9 cellular contexts compared by ENCODE assay signal in genomic region chr7:73005356-73005692, GRCh38. TPM values are rescaled to one million over a fixed set of nuclear protein-coding genes. Genes with fewer than 3 reads are reported as not detected.
DNase-seq lines count a peak whose midpoint lies in the region; ATAC-seq, FAIRE-seq and TF ChIP-seq lines count a peak whose summit lies in the region.
"Not testable (repeated sequence)": the region's sequence is repeated elsewhere in the genome, so short reads cannot be mapped to it uniquely, and the experiment has no call there.
"Had no signal": no experiment of that assay in that cellular context is flagged by ENCODE, and none has a peak within 500 bp of the region (broad histone marks: within the 10 kb centered on the region; RNA-seq: fewer than 3 reads in every experiment).

No MANE protein-coding gene starts in this region.

- not testable (repeated sequence) for H3K27me3 ChIP-seq in MM.1S (replicated peaks; ENCODE audit: insufficient read depth, low read length); duodenal mucosa (ENCODE audit: control insufficient read depth in 1 of 2, insufficient read depth in 2 of 2, low read length in 2 of 2); HepG2 (ENCODE audit: control insufficient read depth in 1 of 2, insufficient read depth in 2 of 2, low read length in 2 of 2); tibial artery

- not testable (repeated sequence) for H4K20me1 ChIP-seq in MM.1S (ENCODE audit: insufficient read depth, low read length); HepG2 (ENCODE audit: insufficient read depth, low read length)

- POLR2A ChIA-PET in HepG2 (lab: Yijun Ruan, JAX): not testable (repeated sequence)

- not testable (repeated sequence) for TF ChIP-seq POLR2A in HepG2 (IDR thresholded peaks at IDR 0.05; ENCODE audit: insufficient read depth in 1 of 2, low read depth in 2 of 2, low read length in 2 of 2)

- H3K9ac ChIP-seq in MM.1S (ENCODE audit: low read length) (peak overlapping the region; percentile 53; the same call in 1 of the 2 replicates), duodenal mucosa (ENCODE audit: low read depth in 1 of 2, low read length in 2 of 2) (peak overlapping the region in 1 of 2 donors; percentile 63), HepG2 (ENCODE audit: insufficient read depth, low read depth, low read length) (peak overlapping the region; percentile 70)

- TF ChIP-seq RAD21 in HepG2 (CRISPR knock-in tag; IDR thresholded peaks at IDR 0.05): not testable (repeated sequence)

- not testable (repeated sequence) for H3K79me2 ChIP-seq in MM.1S (ENCODE audit: low read length); HepG2 (ENCODE audit: insufficient read depth, low read length)

- peak; percentile 83 for ATAC-seq in GM18868 (IDR thresholded peaks at IDR 0.05; ENCODE audit: unreplicated experiment)
- ATAC-seq in HG02763 (IDR thresholded peaks at IDR 0.05; ENCODE audit: unreplicated experiment): peak; percentile 87
- peak; percentile 95 for ATAC-seq in HepG2

- H3K4me3 ChIP-seq in MM.1S (ENCODE audit: low read length) (peak overlapping the region; percentile 49), duodenal mucosa (ENCODE audit: low read depth in 1 of 2, low read length in 2 of 2) (peak overlapping the region; percentile 43 to 74), HepG2 (replicated peaks in 1 of 3; ENCODE audit: insufficient read depth in 1 of 3, low read depth in 2 of 3, low read length in 3 of 3) (peak overlapping the region; percentile 49 to 70 (median 65); a peak in 5 of 6 replicates), skin epidermis (peak overlapping the region; percentile 60 to 79 (median 67)), tibial artery (peak overlapping the region; percentile 56 to 78)

- H2AFZ ChIP-seq in MM.1S (ENCODE audit: low read length); HepG2 (ENCODE audit: low read length): not testable (repeated sequence)

- in situ Hi-C loops in HepG2 (cut with HindIII; ENCODE audit: extremely low pct_ligation_motif_present, low pct_unique_long_range_greater_than_20kb): not testable (repeated sequence)

- H3K4me2 ChIP-seq in MM.1S (ENCODE audit: low read depth, low read length): not testable (repeated sequence)
- H3K4me2 ChIP-seq in HepG2 (ENCODE audit: low read depth, low read length): peak overlapping the region; percentile 47

- not testable (repeated sequence) for H3F3A ChIP-seq in MM.1S (ENCODE audit: insufficient read depth, low read length)

- WGBS in HepG2 (ENCODE audit: low lambda C conversion rate): 0% methylated on average over 7 of the region's 30 CpGs

- TSS peak; percentile 97 for BruUV-seq in HepG2 (replicated peaks; lab: Mats Ljungman, UMichigan)

- not testable (repeated sequence) for H3K36me3 ChIP-seq in MM.1S (replicated peaks; ENCODE audit: insufficient read depth, low read length); duodenal mucosa (ENCODE audit: control insufficient read depth in 1 of 2, insufficient read depth in 2 of 2, low read length in 2 of 2); HepG2 (replicated peaks in 1 of 2; ENCODE audit: control insufficient read depth in 1 of 2, insufficient read depth in 2 of 2, low read length in 2 of 2); tibial artery

- peak overlapping the region; percentile 55; the same call in 1 of the 2 replicates for H3K27ac ChIP-seq in MM.1S (ENCODE audit: low read length)
- peak overlapping the region; percentile 78 for H3K27ac ChIP-seq in duodenal mucosa (ENCODE audit: low read depth, low read length)
- H3K27ac ChIP-seq in HepG2 (ENCODE audit: extremely low read length, insufficient read depth, low read length): peak overlapping the region; percentile 77
- H3K27ac ChIP-seq in skin epidermis: peak overlapping the region; percentile 39 to 91 (median 86)
- H3K27ac ChIP-seq in tibial artery: peak overlapping the region; percentile 85 to 89

- not testable (repeated sequence) for TF ChIP-seq EP300 in HepG2 (IDR thresholded peaks at IDR 0.05; ENCODE audit: low read depth in 2 of 2, low read length in 2 of 2); HepG2 (CRISPR knock-in tag; IDR thresholded peaks at IDR 0.05; ENCODE audit: borderline replicate concordance)

- DNase-seq in MM.1S; HepG2 (ENCODE audit: low spot score): not testable (repeated sequence)
- DNase-seq in activated CD8-positive, alpha-beta memory T cell treated with anti-CD3 and anti-CD28 coated beads, Interleukin-2, amount 50 U/mL, for 4 hours: peak; percentile 67
- peak; percentile 53 to 86 for DNase-seq in tibial artery

- FAIRE-seq in HepG2 (lab: Jason Lieb, UNC): not testable (repeated sequence)

- not testable (repeated sequence) for H3K9me3 ChIP-seq in MM.1S (replicated peaks; ENCODE audit: insufficient read depth, low read length); duodenal mucosa (ENCODE audit: control insufficient read depth in 1 of 2, low read length in 2 of 2); HepG2 (ENCODE audit: low read length); tibial artery

- not testable (repeated sequence) for H3K9me2 ChIP-seq in MM.1S (replicated peaks; ENCODE audit: insufficient read depth, low read length)

- CTCF ChIA-PET in HepG2 (lab: Yijun Ruan, JAX; ENCODE audit: low intra/inter-chr PET ratio, low total read pairs): not testable (repeated sequence)

- H3K4me1 ChIP-seq in MM.1S (ENCODE audit: low read length); duodenal mucosa (ENCODE audit: control insufficient read depth in 1 of 2, insufficient read depth in 2 of 2, low read length in 2 of 2); HepG2 (ENCODE audit: insufficient read depth, low read length): not testable (repeated sequence)
- H3K4me1 ChIP-seq in tibial artery: peaks cover 0 to 13% (median 2%) of the 10 kb centered on the region in 4 donors

- intact Hi-C loops in HepG2 (cut with micrococcal nuclease; ENCODE audit: unreplicated experiment); tibial artery (cut with DNase I; ENCODE audit: low total_unique reads): not testable (repeated sequence)

- not testable (repeated sequence) for TF ChIP-seq CTCF in MM.1S (IDR thresholded peaks at IDR 0.05; ENCODE audit: low read length); HepG2 (CRISPR knock-in tag; IDR thresholded peaks at IDR 0.05); tibial artery (IDR thresholded peaks at IDR 0.05)

RNA-seq across cellular contexts. Expression of gene SPDYE8, which starts 24.2 kb away (rescaled TPM):
- not detected in 2 replicates for total RNA-seq in HepG2 (2016; rRNA removed; fragmentation: Illumina TruSeq; extraction: Trizol)
- not detected in 2 replicates for total RNA-seq in HepG2 (2016; cell fraction: cytosol; rRNA removed; fragmentation: Illumina TruSeq; extraction: Trizol; ENCODE audit: low read depth)
- total RNA-seq in HepG2 (2016; cell fraction: insoluble cytoplasmic fraction; rRNA removed; fragmentation: Illumina TruSeq; extraction: Trizol): not detected in 2 replicates
- not detected in 2 replicates for total RNA-seq in HepG2 (2016; cell fraction: membrane; rRNA removed; fragmentation: Illumina TruSeq; extraction: Trizol)
- total RNA-seq in HepG2 (2016; cell fraction: nucleus; rRNA removed; fragmentation: Illumina TruSeq; extraction: Trizol): not detected in 2 replicates
- not detected in 2 replicates for polyA plus RNA-seq in HepG2 (2011; rRNA removed)
- not detected in 2 replicates for polyA plus RNA-seq in HepG2 (2011; cell fraction: cytosol; rRNA removed)
- not detected in 2 replicates for polyA plus RNA-seq in HepG2 (2011; cell fraction: nucleus; rRNA removed)
- polyA plus RNA-seq in HepG2 (2012): 0.09 TPM in 1 of 2 replicates, not detected in the other
- not detected in 2 replicates for polyA plus RNA-seq in HepG2 (2016; cell fraction: cytosol; fragmentation: Illumina TruSeq; extraction: Trizol; ENCODE audit: low read depth)
- polyA plus RNA-seq in HepG2 (2016; cell fraction: insoluble cytoplasmic fraction; fragmentation: Illumina TruSeq; extraction: Trizol; ENCODE audit: low read depth): not detected in 2 replicates
- polyA plus RNA-seq in HepG2 (2016; cell fraction: membrane; fragmentation: Illumina TruSeq; extraction: Trizol; ENCODE audit: low read depth): not detected in 2 replicates
- not detected in 2 replicates for polyA plus RNA-seq in HepG2 (2016; cell fraction: nucleus; fragmentation: Illumina TruSeq; extraction: Trizol; ENCODE audit: insufficient read depth, low read depth)
- polyA minus RNA-seq in HepG2 (2011; rRNA and poly(A)+ RNA removed; ENCODE audit: low replicate concordance): not detected in 2 replicates
- polyA minus RNA-seq in HepG2 (2011; cell fraction: cytosol; rRNA and poly(A)+ RNA removed): not detected in 2 replicates
- polyA minus RNA-seq in HepG2 (2011; cell fraction: nucleus; rRNA and poly(A)+ RNA removed): not detected in 2 replicates
- total RNA-seq: occipital lobe had no signal

RNA-seq across cellular contexts. Expression of gene TRIM74, which starts 36.1 kb away (rescaled TPM):
- total RNA-seq in HepG2 (2016; rRNA removed; fragmentation: Illumina TruSeq; extraction: Trizol): 0.88 and 1.4 TPM in 2 replicates
- 0.71 TPM in 1 of 2 replicates, not detected in the other for total RNA-seq in HepG2 (2016; cell fraction: cytosol; rRNA removed; fragmentation: Illumina TruSeq; extraction: Trizol; ENCODE audit: low read depth)
- total RNA-seq in HepG2 (2016; cell fraction: insoluble cytoplasmic fraction; rRNA removed; fragmentation: Illumina TruSeq; extraction: Trizol): 0.94 and 2.2 TPM in 2 replicates
- 0.37 and 0.72 TPM in 2 replicates for total RNA-seq in HepG2 (2016; cell fraction: membrane; rRNA removed; fragmentation: Illumina TruSeq; extraction: Trizol)
- total RNA-seq in HepG2 (2016; cell fraction: nucleus; rRNA removed; fragmentation: Illumina TruSeq; extraction: Trizol): 1.4 and 1.5 TPM in 2 replicates
- 0.51 and 0.61 TPM in 2 replicates for polyA plus RNA-seq in HepG2 (2011; rRNA removed)
- 0.18 and 0.48 TPM in 2 replicates for polyA plus RNA-seq in HepG2 (2011; cell fraction: cytosol; rRNA removed)
- 8.5 and 14.9 TPM in 2 replicates for polyA plus RNA-seq in HepG2 (2011; cell fraction: nucleus; rRNA removed)
- polyA plus RNA-seq in HepG2 (2012): 0.90 and 1.1 TPM in 2 replicates
- polyA plus RNA-seq in HepG2 (2016; cell fraction: cytosol; fragmentation: Illumina TruSeq; extraction: Trizol; ENCODE audit: low read depth): 0.32 TPM in 1 of 2 replicates, not detected in the other
- polyA plus RNA-seq in HepG2 (2016; cell fraction: insoluble cytoplasmic fraction; fragmentation: Illumina TruSeq; extraction: Trizol; ENCODE audit: low read depth): 1.3 and 2.3 TPM in 2 replicates
- 0.42 and 1.2 TPM in 2 replicates for polyA plus RNA-seq in HepG2 (2016; cell fraction: membrane; fragmentation: Illumina TruSeq; extraction: Trizol; ENCODE audit: low read depth)
- polyA plus RNA-seq in HepG2 (2016; cell fraction: nucleus; fragmentation: Illumina TruSeq; extraction: Trizol; ENCODE audit: insufficient read depth, low read depth): 2.9 and 3.1 TPM in 2 replicates
- 0.14 and 1.6 TPM in 2 replicates for polyA minus RNA-seq in HepG2 (2011; rRNA and poly(A)+ RNA removed; ENCODE audit: low replicate concordance)
- polyA minus RNA-seq in HepG2 (2011; cell fraction: cytosol; rRNA and poly(A)+ RNA removed): not detected in 2 replicates
- 0.77 TPM in 1 of 2 replicates, not detected in the other for polyA minus RNA-seq in HepG2 (2011; cell fraction: nucleus; rRNA and poly(A)+ RNA removed)

RNA-seq across cellular contexts. Expression of gene SPDYE11, which starts 52.4 kb away (rescaled TPM):
- total RNA-seq in HepG2 (2016; rRNA removed; fragmentation: Illumina TruSeq; extraction: Trizol): not detected in 2 replicates
- total RNA-seq in HepG2 (2016; cell fraction: cytosol; rRNA removed; fragmentation: Illumina TruSeq; extraction: Trizol; ENCODE audit: low read depth): not detected in 2 replicates
- total RNA-seq in HepG2 (2016; cell fraction: insoluble cytoplasmic fraction; rRNA removed; fragmentation: Illumina TruSeq; extraction: Trizol): not detected in 2 replicates
- not detected in 2 replicates for total RNA-seq in HepG2 (2016; cell fraction: membrane; rRNA removed; fragmentation: Illumina TruSeq; extraction: Trizol)
- total RNA-seq in HepG2 (2016; cell fraction: nucleus; rRNA removed; fragmentation: Illumina TruSeq; extraction: Trizol): not detected in 2 replicates
- not detected in 2 replicates for polyA plus RNA-seq in HepG2 (2011; rRNA removed)
- polyA plus RNA-seq in HepG2 (2011; cell fraction: cytosol; rRNA removed): not detected in 2 replicates
- not detected in 2 replicates for polyA plus RNA-seq in HepG2 (2011; cell fraction: nucleus; rRNA removed)
- 0.09 and 0.13 TPM in 2 replicates for polyA plus RNA-seq in HepG2 (2012)
- polyA plus RNA-seq in HepG2 (2016; cell fraction: cytosol; fragmentation: Illumina TruSeq; extraction: Trizol; ENCODE audit: low read depth): not detected in 2 replicates
- not detected in 2 replicates for polyA plus RNA-seq in HepG2 (2016; cell fraction: insoluble cytoplasmic fraction; fragmentation: Illumina TruSeq; extraction: Trizol; ENCODE audit: low read depth)
- not detected in 2 replicates for polyA plus RNA-seq in HepG2 (2016; cell fraction: membrane; fragmentation: Illumina TruSeq; extraction: Trizol; ENCODE audit: low read depth)
- not detected in 2 replicates for polyA plus RNA-seq in HepG2 (2016; cell fraction: nucleus; fragmentation: Illumina TruSeq; extraction: Trizol; ENCODE audit: insufficient read depth, low read depth)
- polyA minus RNA-seq in HepG2 (2011; rRNA and poly(A)+ RNA removed; ENCODE audit: low replicate concordance): not detected in 2 replicates
- polyA minus RNA-seq in HepG2 (2011; cell fraction: cytosol; rRNA and poly(A)+ RNA removed): not detected in 2 replicates
- not detected in 2 replicates for polyA minus RNA-seq in HepG2 (2011; cell fraction: nucleus; rRNA and poly(A)+ RNA removed)
- total RNA-seq: occipital lobe had no signal
